ENCODE assay signal across 8 cellular contexts in the genomic region with DNA sequence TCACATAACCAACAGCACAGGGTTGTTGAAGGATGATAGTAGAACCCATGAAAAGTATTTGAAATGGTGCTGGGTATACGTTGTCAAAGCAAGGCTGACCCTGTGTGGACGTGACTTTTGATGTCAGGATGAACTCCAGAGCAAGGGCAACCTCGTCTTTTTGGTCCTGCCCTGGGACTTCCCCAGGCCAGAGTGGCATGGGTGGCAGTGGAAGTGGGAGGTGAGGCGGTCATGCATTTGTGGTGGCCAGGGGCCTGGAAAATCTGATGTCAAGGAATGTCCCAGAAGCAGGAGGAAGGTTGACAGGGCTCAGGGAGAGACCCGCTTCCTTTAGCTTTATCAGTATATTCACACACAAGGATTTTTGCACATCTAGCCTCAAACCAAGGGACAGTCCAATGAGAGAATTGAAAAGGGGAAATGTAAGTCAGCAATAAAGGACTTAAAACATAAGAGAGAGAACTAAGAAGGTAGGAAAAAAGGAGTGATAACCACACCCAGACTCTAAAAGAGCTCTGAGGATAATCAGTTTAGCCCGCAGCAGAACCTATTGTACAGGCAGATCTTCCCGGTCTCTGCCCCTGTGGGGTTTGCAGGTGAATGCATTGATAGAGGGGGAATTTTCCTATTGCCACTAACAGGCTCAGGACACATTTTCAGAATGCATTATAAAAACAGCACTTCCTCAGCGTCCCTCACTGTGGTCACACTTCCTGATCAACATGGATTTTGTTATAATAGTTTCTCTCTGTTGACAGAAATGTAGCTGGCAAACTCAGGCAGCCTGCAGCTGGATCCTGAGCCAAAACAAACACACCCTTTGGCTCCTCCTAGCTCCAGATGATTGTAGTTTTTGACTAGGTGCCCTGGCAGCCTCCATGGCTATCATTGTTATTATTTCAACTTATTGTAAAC.
DNase-seq lines count a peak whose midpoint lies in the region; ATAC-seq, FAIRE-seq and TF ChIP-seq lines count a peak whose summit lies in the region.

No MANE protein-coding gene starts in this region.

- H3K4me3 ChIP-seq in OCI-LY1 (ENCODE audit: low read depth, low read length, poor library complexity, severe bottlenecking) (no peak overlapping the region), fibroblast of mammary gland (ENCODE audit: control insufficient read depth, low read depth, low read length) (no peak overlapping the region)

- H3K79me2 ChIP-seq in OCI-LY1 (ENCODE audit: insufficient read depth, low read length), result no peaks in the 10 kb centered on the region

- H3K9me3 ChIP-seq in OCI-LY1 (ENCODE audit: low read length), result no peaks in the 10 kb centered on the region

- no peaks in the 10 kb centered on the region for H3K9me2 ChIP-seq in OCI-LY1 (ENCODE audit: low read depth, low read length)

- peak; percentile 79 for ATAC-seq in sciatic nerve
- no peak for ATAC-seq in GM21381 (IDR thresholded peaks at IDR 0.05; ENCODE audit: unreplicated experiment)
- no peak for ATAC-seq in HG03439 (IDR thresholded peaks at IDR 0.05; ENCODE audit: unreplicated experiment)

- TF ChIP-seq POLR2A in GM12891 (IDR thresholded peaks at IDR 0.05; ENCODE audit: low read depth, low read length), result no peak

- DNase-seq in GM12891 (ENCODE audit: insufficient read length, low spot score), result no peak
- peak; percentile 65 for DNase-seq in fibroblast of mammary gland (ENCODE audit: low read depth)
- no peak for DNase-seq in sciatic nerve (ENCODE audit: low spot score)
- DNase-seq in activated CD4-positive, alpha-beta T cell treated with anti-CD3 and anti-CD28 coated beads, Interleukin-2, amount 50 U/mL, for 1 hour, result no peak
- no peak for DNase-seq in middle frontal gyrus (ENCODE audit: extremely low spot score, low spot score)

- intact Hi-C loops in sciatic nerve (cut with DNase I), result no loop called here

- H3K4me1 ChIP-seq in OCI-LY1 (ENCODE audit: insufficient read depth, low read length, severe bottlenecking), result peaks cover 15% of the 10 kb centered on the region

- H3K36me3 ChIP-seq in OCI-LY1 (ENCODE audit: insufficient read depth, low read length), result no peaks in the 10 kb centered on the region

- H3F3A ChIP-seq in OCI-LY1 (ENCODE audit: insufficient read depth, low read length), result no peaks in the 10 kb centered on the region

- FAIRE-seq in GM12891 (lab: Jason Lieb, UNC), result no peak

- H3K9ac ChIP-seq in OCI-LY1 (ENCODE audit: low read length), result no peak overlapping the region

- no peaks in the 10 kb centered on the region for H4K20me1 ChIP-seq in OCI-LY1 (ENCODE audit: insufficient read depth, low read length)

- H2AFZ ChIP-seq in OCI-LY1 (ENCODE audit: low read length), result no peak overlapping the region

- no peak overlapping the region for H3K4me2 ChIP-seq in OCI-LY1 (ENCODE audit: low read length)

- TF ChIP-seq CTCF in OCI-LY1 (IDR thresholded peaks at IDR 0.05; ENCODE audit: low read length), result no peak
- peak; percentile 4 for TF ChIP-seq CTCF in fibroblast of mammary gland (conservative IDR thresholded peaks at IDR 0.05; ENCODE audit: control insufficient read depth, insufficient read depth, low read depth, low read length)

- H3K27me3 ChIP-seq in OCI-LY1 (ENCODE audit: insufficient read depth, low read length), result no peaks in the 10 kb centered on the region

- peak overlapping the region; percentile 14 for H3K27ac ChIP-seq in OCI-LY1 (ENCODE audit: low read depth, low read length, poor library complexity, severe bottlenecking)

TF ChIP-seq in GM12891, 5 proteins besides CTCF, POLR2A, EP300 and RAD21:
- TF ChIP-seq POU2F2 (IDR thresholded peaks at IDR 0.05; ENCODE audit: low read depth, low read length) (no peak), TAF1 (IDR thresholded peaks at IDR 0.05; ENCODE audit: low read depth, low read length) (no peak), PAX5 (IDR thresholded peaks at IDR 0.05; ENCODE audit: insufficient read depth, low read length, severe bottlenecking) (no peak), SPI1 (IDR thresholded peaks at IDR 0.05; ENCODE audit: low read depth, low read length) (0 out of 2 replicates have a peak, but pooled peaks have one; percentile 24)
